ENCODE assay signal across 8 cellular contexts in genomic region chr4:56048621-56049427, GRCh38.
DNase-seq lines count a peak whose midpoint lies in the region; ATAC-seq and TF ChIP-seq lines count a peak whose summit lies in the region.

No MANE protein-coding gene starts in this region.

- peak overlapping the region; percentile 75 for H3K4me3 ChIP-seq in ectodermal cell (ENCODE audit: insufficient read depth, low read depth, low read length)

- H3K9me3 ChIP-seq in ectodermal cell (ENCODE audit: control insufficient read depth, low read length): no peaks in the 10 kb centered on the region

- H3K27ac ChIP-seq in VCaP: peak overlapping the region; percentile 50; the same call in 1 of the 2 replicates
- H3K27ac ChIP-seq in ectodermal cell (ENCODE audit: insufficient read depth, low read depth, low read length, poor library complexity, severe bottlenecking): peak overlapping the region; percentile 91

- WGBS in ectodermal cell, 2 experiments: 0% methylated on average over 82 of the region's 82 CpGs

- H3K36me3 ChIP-seq in ectodermal cell (ENCODE audit: control insufficient read depth, insufficient read depth, low read length): no peaks in the 10 kb centered on the region

- DNase-seq in AG20443 (ENCODE audit: low spot score) (peak; percentile 82), NCI-H2081 (lab: John Stamatoyannopoulos, UW) (peak; percentile 81 to 85), lung microvascular endothelial cell (ENCODE audit: low read depth in 2 of 2) (peak; percentile 66 to 73)
- DNase-seq in stimulated activated CD8-positive, alpha-beta memory T cell treated with anti-CD3 and anti-CD28 coated beads, Interleukin-2, amount 100 ng/mL, for 48 hours (ENCODE audit: low read depth in 2 of 2): peak; percentile 16 to 43

- H3K4me1 ChIP-seq in ectodermal cell (ENCODE audit: control insufficient read depth, insufficient read depth, low read length): no peaks in the 10 kb centered on the region

- peak; percentile 81 for TF ChIP-seq CTCF in VCaP (conservative IDR thresholded peaks at IDR 0.05)

- H3K27me3 ChIP-seq in ectodermal cell (ENCODE audit: control insufficient read depth, insufficient read depth, low read length, poor library complexity, severe bottlenecking): no peaks in the 10 kb centered on the region

- ATAC-seq in GM18520 (IDR thresholded peaks at IDR 0.05; ENCODE audit: unreplicated experiment): peak; percentile 92
- ATAC-seq in HG03025 (IDR thresholded peaks at IDR 0.05; ENCODE audit: low FRiP score, unreplicated experiment): peak; percentile 92

Comparison
In these comparisons a context has a peak if more than half of its experiments do, and no peak if none do; other contexts are left out.
1. Peak in every context shown above with its lines: DNase-seq, ATAC-seq, H3K4me3 ChIP-seq and H3K27ac ChIP-seq.
2. DNase-seq: peak in every context shown above with its lines; median percentile 83 in NCI-H2081; 82 in AG20443; 70 in lung microvascular endothelial cell; 30 in stimulated activated CD8-positive, alpha-beta memory T cell treated with anti-CD3 and anti-CD28 coated beads, Interleukin-2, amount 100 ng/mL, for 48 hours.